In genomic region chr3:66574091-66574490, GRCh38 we compare ENCODE assay signal across 24 cellular contexts.
"Had no signal": no experiment of that assay in that cellular context is flagged by ENCODE, and none has a peak within 500 bp of the region (broad histone marks: within the 10 kb centered on the region; RNA-seq: fewer than 3 reads in every experiment).

No MANE protein-coding gene starts in this region.

- H3K4me3 ChIP-seq: stomach, suprapubic skin, thoracic aorta, thyroid gland, tibial artery, tibial nerve, transverse colon, upper lobe of left lung, upper lobe of right lung, uterus, vagina had no signal

- H3K9me3 ChIP-seq: stomach, suprapubic skin, testis, thoracic aorta, thyroid gland, tibial artery, tibial nerve, transverse colon, upper lobe of left lung, upper lobe of right lung, uterus, vagina had no signal

- H3K4me3 Mint-ChIP-seq: stimulated activated effector memory CD8-positive, alpha-beta T cell treated with anti-CD3 and anti-CD28 coated beads, Interleukin-12 subunit alpha, Interleukin-12 subunit beta, amount 100 ng/mL, for 72 hours; stimulated activated memory B cell treated with anti-CD40 and anti-IgM and Interleukin-4, amounts not matched to agents 10 μg/mL and 1 μg/mL and 100 μg/mL, for 72 hours; stimulated activated naive B cell treated with anti-CD40 and anti-IgM and Interleukin-4, amounts not matched to agents 10 μg/mL and 1 μg/mL and 100 μg/mL, for 72 hours; stimulated activated naive CD8-positive, alpha-beta T cell treated with anti-CD3 and anti-CD28 coated beads, Interleukin-15, amount 100 ng/mL, for 72 hours; stimulated activated naive CD8-positive, alpha-beta T cell treated with anti-CD3 and anti-CD28 coated beads, Interleukin-15, Interleukin-2, amounts not matched to agents 100 ng/mL and 50 ng/mL, for 24 hours; type B pancreatic cell had no signal

- FAIRE-seq: urothelium cell line had no signal

- DNase-seq: stimulated activated CD4-positive, alpha-beta T cell treated with anti-CD3 and anti-CD28 coated beads, Interleukin-4, amount 100 ng/mL, for 4 hours; stimulated activated naive B cell treated with anti-CD40 and anti-IgM and Interleukin-4, amounts not matched to agents 10 μg/mL and 1 μg/mL and 100 μg/mL, for 72 hours; stimulated activated naive CD4-positive, alpha-beta T cell; stimulated activated naive CD4-positive, alpha-beta T cell treated with Interleukin-2 at 50 U/mL for 16 hours; stimulated activated naive CD8-positive, alpha-beta T cell treated with anti-CD3 and anti-CD28 coated beads, Interleukin-15, amount 100 ng/mL, for 72 hours; stomach; substantia nigra; tibial artery; transverse colon; upper lobe of left lung; upper lobe of right lung; uterus had no signal

- H3K4me1 Mint-ChIP-seq: stimulated activated memory B cell treated with anti-CD40 and anti-IgM and Interleukin-4, amounts not matched to agents 10 μg/mL and 1 μg/mL and 100 μg/mL, for 72 hours; stimulated activated naive CD8-positive, alpha-beta T cell treated with anti-CD3 and anti-CD28 coated beads, Interleukin-15, amount 100 ng/mL, for 72 hours had no signal

- H3K27me3 ChIP-seq: stomach, suprapubic skin, testis, thyroid gland, tibial artery, tibial nerve, transverse colon, upper lobe of left lung, upper lobe of right lung, uterus, vagina had no signal

- ATAC-seq: stimulated activated effector memory CD8-positive, alpha-beta T cell treated with anti-CD3 and anti-CD28 coated beads, Interleukin-12 subunit alpha, Interleukin-12 subunit beta, amount 100 ng/mL, for 72 hours; stimulated activated memory B cell treated with anti-CD40 and anti-IgM and Interleukin-4, amounts not matched to agents 10 μg/mL and 1 μg/mL and 100 μg/mL, for 72 hours; stimulated activated naive B cell treated with anti-CD40 and anti-IgM and Interleukin-4, amounts not matched to agents 10 μg/mL and 1 μg/mL and 100 μg/mL, for 72 hours; stimulated activated naive CD8-positive, alpha-beta T cell treated with anti-CD3 and anti-CD28 coated beads, Interleukin-15, amount 100 ng/mL, for 72 hours; stimulated activated naive CD8-positive, alpha-beta T cell treated with anti-CD3 and anti-CD28 coated beads, Interleukin-15, Interleukin-2, amounts not matched to agents 100 U/mL and 50 U/mL, for 24 hours; upper lobe of right lung had no signal

- H3K36me3 ChIP-seq: stomach, suprapubic skin, thoracic aorta, thyroid gland, tibial artery, tibial nerve, transverse colon, upper lobe of left lung, upper lobe of right lung, uterus, vagina had no signal

- H3K9me3 Mint-ChIP-seq: type B pancreatic cell had no signal

- H3K27ac Mint-ChIP-seq: stimulated activated effector memory CD8-positive, alpha-beta T cell treated with anti-CD3 and anti-CD28 coated beads, Interleukin-12 subunit alpha, Interleukin-12 subunit beta, amount 100 ng/mL, for 72 hours; stimulated activated memory B cell treated with anti-CD40 and anti-IgM and Interleukin-4, amounts not matched to agents 10 μg/mL and 1 μg/mL and 100 μg/mL, for 72 hours; stimulated activated naive B cell treated with anti-CD40 and anti-IgM and Interleukin-4, amounts not matched to agents 10 μg/mL and 1 μg/mL and 100 μg/mL, for 72 hours; stimulated activated naive CD8-positive, alpha-beta T cell treated with anti-CD3 and anti-CD28 coated beads, Interleukin-15, amount 100 ng/mL, for 72 hours; stimulated activated naive CD8-positive, alpha-beta T cell treated with anti-CD3 and anti-CD28 coated beads, Interleukin-15, Interleukin-2, amounts not matched to agents 100 ng/mL and 50 ng/mL, for 24 hours; type B pancreatic cell had no signal

- H3K4me1 ChIP-seq: suprapubic skin, testis, tibial artery, transverse colon, upper lobe of left lung, upper lobe of right lung, uterus, vagina had no signal

- H3K36me3 Mint-ChIP-seq: stimulated activated effector memory CD8-positive, alpha-beta T cell treated with anti-CD3 and anti-CD28 coated beads, Interleukin-12 subunit alpha, Interleukin-12 subunit beta, amount 100 ng/mL, for 72 hours; type B pancreatic cell had no signal

- H3K27ac ChIP-seq: suprapubic skin, testis, thoracic aorta, thyroid gland, tibial artery, tibial nerve, transverse colon, upper lobe of left lung, upper lobe of right lung, uterus, vagina had no signal
